8 cellular contexts compared by ENCODE assay signal in the genomic region with DNA sequence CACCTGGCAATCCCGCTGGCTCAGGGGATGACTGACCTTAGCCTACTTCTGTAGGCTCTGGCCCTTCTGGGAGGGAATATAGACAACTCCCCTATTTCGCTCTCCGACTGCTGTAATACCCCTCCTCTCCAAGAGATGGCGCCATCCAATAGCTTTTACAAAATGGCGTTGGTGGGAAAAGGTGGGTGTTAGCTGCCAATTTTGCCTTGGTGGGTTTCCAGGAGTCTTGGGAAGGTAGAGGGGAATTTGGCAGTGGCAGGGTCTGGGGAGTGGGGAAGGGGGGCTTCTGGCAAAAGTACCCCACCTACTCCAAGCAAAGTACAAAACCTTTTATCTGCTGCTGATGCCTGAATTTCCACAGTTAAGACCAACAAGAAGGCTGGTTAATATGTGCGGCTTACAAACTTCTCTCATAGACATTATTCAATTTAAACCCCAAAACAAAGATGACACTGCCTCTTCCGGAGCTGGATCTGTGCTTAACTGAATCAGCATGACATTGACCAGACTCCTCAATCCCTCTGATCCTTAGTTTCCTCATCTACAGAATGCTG.
DNase-seq lines count a peak whose midpoint lies in the region; ATAC-seq, FAIRE-seq and TF ChIP-seq lines count a peak whose summit lies in the region.

No MANE protein-coding gene starts in this region.

- H3K9me3 Mint-ChIP-seq in astrocyte (ENCODE audit: unreplicated experiment), result peaks cover 17% of the 10 kb centered on the region

- no peak for FAIRE-seq in astrocyte (lab: Jason Lieb, UNC)

- H3K27ac Mint-ChIP-seq in astrocyte (ENCODE audit: unreplicated experiment), result no peak overlapping the region

- H3K4me3 ChIP-seq in astrocyte (ENCODE audit: insufficient read depth, low read depth, low read length), result no peak overlapping the region

- H3K79me2 ChIP-seq in astrocyte (ENCODE audit: insufficient read depth, low read length), result no peaks in the 10 kb centered on the region

- no peaks in the 10 kb centered on the region for H3K9me3 ChIP-seq in astrocyte (ENCODE audit: insufficient read depth, low read depth, low read length)

- H2AFZ ChIP-seq in astrocyte (ENCODE audit: low read depth, low read length), result no peak overlapping the region

- DNase-seq in AG08396 (ENCODE audit: low spot score) (peak; percentile 58), GM10266 (ENCODE audit: extremely low spot score) (peak; percentile 67), NCI-H345 (lab: John Stamatoyannopoulos, UW) (peak; percentile 30), astrocyte (ENCODE audit: low read depth) (no peak), islet precursor cell (peak; percentile 75), stromal cell of bone marrow (ENCODE audit: low read depth) (peak; percentile 6)

- H3K4me3 Mint-ChIP-seq in astrocyte (ENCODE audit: unreplicated experiment), result no peak overlapping the region

- TF ChIP-seq CTCF in GM10266 (IDR thresholded peaks at IDR 0.05; ENCODE audit: control insufficient read depth, insufficient read depth, low read depth, missing control alignments) (peak; percentile 93), astrocyte (IDR thresholded peaks at IDR 0.05; ENCODE audit: insufficient read depth, low read depth, low read length) (peak; percentile 76)

- no peaks in the 10 kb centered on the region for H3K4me1 Mint-ChIP-seq in astrocyte (ENCODE audit: low read depth, unreplicated experiment)

- H3K4me1 ChIP-seq in astrocyte (ENCODE audit: insufficient read depth, low read length), result no peaks in the 10 kb centered on the region

- H3K27me3 Mint-ChIP-seq in astrocyte (ENCODE audit: low read depth, unreplicated experiment), result peaks cover 20% of the 10 kb centered on the region

- H4K20me1 ChIP-seq in astrocyte (ENCODE audit: insufficient read depth, low read length), result no peaks in the 10 kb centered on the region

- H3K27me3 ChIP-seq in astrocyte (ENCODE audit: insufficient read depth, low read length), result peaks cover 4% of the 10 kb centered on the region

- no peak for ATAC-seq in GM21526 (IDR thresholded peaks at IDR 0.05; ENCODE audit: low FRiP score, unreplicated experiment)
- ATAC-seq in HG03354 (IDR thresholded peaks at IDR 0.05; ENCODE audit: poor library complexity, severe bottlenecking, unreplicated experiment), result no peak

- no peaks in the 10 kb centered on the region for H3K36me3 ChIP-seq in astrocyte (ENCODE audit: insufficient read depth, low read length)

- H3K36me3 Mint-ChIP-seq in astrocyte (ENCODE audit: low read depth, unreplicated experiment), result peaks cover 3% of the 10 kb centered on the region

- no peak overlapping the region for H3K27ac ChIP-seq in astrocyte (ENCODE audit: low read depth, low read length)

- H3K9ac ChIP-seq in astrocyte (ENCODE audit: low read length), result no peak overlapping the region

- H3K4me2 ChIP-seq in astrocyte (ENCODE audit: low read length), result no peak overlapping the region
